In genomic region chr10:44974628-44975431, GRCh38 we compare ENCODE assay signal across 8 cellular contexts. TPM values are rescaled to one million over a fixed set of nuclear protein-coding genes. Genes with fewer than 3 reads are reported as not detected.
A peak's percentile ranks its signal among the peaks of the same experiment; 100 is the strongest.
DNase-seq lines count a peak whose midpoint lies in the region; ATAC-seq and TF ChIP-seq lines count a peak whose summit lies in the region.

No MANE protein-coding gene starts in this region.

- H3K4me3 ChIP-seq in epithelial cell of esophagus (ENCODE audit: low read length) (peak overlapping the region; percentile 48), mucosa of descending colon (no peak overlapping the region)

- H3K9me3 Mint-ChIP-seq in stimulated activated effector memory CD8-positive, alpha-beta T cell treated with anti-CD3 and anti-CD28 coated beads, Interleukin-12 subunit alpha, Interleukin-12 subunit beta, amount 100 ng/mL, for 72 hours: no peaks in the 10 kb centered on the region

- H3K36me3 Mint-ChIP-seq in stimulated activated effector memory CD8-positive, alpha-beta T cell treated with anti-CD3 and anti-CD28 coated beads, Interleukin-12 subunit alpha, Interleukin-12 subunit beta, amount 100 ng/mL, for 72 hours: no peaks in the 10 kb centered on the region

- H3K9me3 ChIP-seq in mucosa of descending colon: no peaks in the 10 kb centered on the region

- intact Hi-C loops in mucosa of descending colon (cut with DNase I, micrococcal nuclease): loop anchor here in 1 of 2 donors (2.0 kb wide), 1 partner anchor 42 kb away; no protein-coding TSS in a partner anchor

- peaks cover 24% of the 10 kb centered on the region for H3K4me1 ChIP-seq in mucosa of descending colon (ENCODE audit: low read depth)

- peak overlapping the region; percentile 57 for H3K4me3 Mint-ChIP-seq in stimulated activated effector memory CD8-positive, alpha-beta T cell treated with anti-CD3 and anti-CD28 coated beads, Interleukin-12 subunit alpha, Interleukin-12 subunit beta, amount 100 ng/mL, for 72 hours

- ATAC-seq in GM18511 (IDR thresholded peaks at IDR 0.05; ENCODE audit: unreplicated experiment): peak; percentile 82
- peak; percentile 68 for ATAC-seq in HG02943 (IDR thresholded peaks at IDR 0.05; ENCODE audit: low read depth, unreplicated experiment)
- peak; percentile 87 for ATAC-seq in mucosa of descending colon
- ATAC-seq in stimulated activated effector memory CD8-positive, alpha-beta T cell treated with anti-CD3 and anti-CD28 coated beads, Interleukin-12 subunit alpha, Interleukin-12 subunit beta, amount 100 ng/mL, for 72 hours: peak; percentile 91

- peak; percentile 57 for DNase-seq in ACHN
- DNase-seq in NCI-H774 (lab: John Stamatoyannopoulos, UW): peak; percentile 48
- DNase-seq in activated T-cell treated with anti-CD3 and anti-CD28 coated beads for 24 hours (ENCODE audit: low read depth): peak; percentile 54
- DNase-seq in epithelial cell of esophagus (ENCODE audit: low read depth): peak; percentile 35
- DNase-seq in mucosa of descending colon: peak; percentile 79 to 86 (median 80)
- peak; percentile 77 to 88 for DNase-seq in stimulated activated effector memory CD8-positive, alpha-beta T cell treated with anti-CD3 and anti-CD28 coated beads, Interleukin-12 subunit alpha, Interleukin-12 subunit beta, amount 100 ng/mL, for 72 hours (ENCODE audit: low spot score in 2 of 2)

- in situ Hi-C loops in ACHN (cut with HindIII; ENCODE audit: low pct_ligation_motif_present, low pct_unique_long_range_greater_than_20kb, low sequenced_read_pairs): no loop called here

- TF ChIP-seq CTCF in epithelial cell of esophagus (IDR thresholded peaks at IDR 0.05; ENCODE audit: insufficient read depth, low read depth, low read length, missing control alignments) (peak; percentile 50), mucosa of descending colon (IDR thresholded peaks at IDR 0.05) (peak; percentile 93)

- peaks cover 10% of the 10 kb centered on the region for H3K4me1 Mint-ChIP-seq in stimulated activated effector memory CD8-positive, alpha-beta T cell treated with anti-CD3 and anti-CD28 coated beads, Interleukin-12 subunit alpha, Interleukin-12 subunit beta, amount 100 ng/mL, for 72 hours

- peak overlapping the region; percentile 52 for H3K27ac Mint-ChIP-seq in stimulated activated effector memory CD8-positive, alpha-beta T cell treated with anti-CD3 and anti-CD28 coated beads, Interleukin-12 subunit alpha, Interleukin-12 subunit beta, amount 100 ng/mL, for 72 hours

- H3K36me3 ChIP-seq in mucosa of descending colon (ENCODE audit: low read depth): no peaks in the 10 kb centered on the region

RNA-seq across cellular contexts. Expression of gene DEPP1, which starts 3.8 kb away (rescaled TPM):
- total RNA-seq in mucosa of descending colon: 10 to 100 TPM; 14.8 to 19.0 (median 18.1) TPM

RNA-seq across cellular contexts. Expression of gene RASSF4, which starts 15.2 kb away (rescaled TPM):
- total RNA-seq in mucosa of descending colon: 10 to 100 TPM; 20.0 to 50.6 (median 32.3) TPM

RNA-seq across cellular contexts. Expression of gene ZNF22, which starts 25.9 kb away (rescaled TPM):
- 10 to 100 TPM; 14.6 to 17.7 (median 15.5) TPM for total RNA-seq in mucosa of descending colon
